In genomic region chr22:47693606-47694005, GRCh38 we compare ENCODE assay signal across 33 cellular contexts.
"Had no signal": no experiment of that assay in that cellular context is flagged by ENCODE, and none has a peak within 500 bp of the region (broad histone marks: within the 10 kb centered on the region; RNA-seq: fewer than 3 reads in every experiment).

No MANE protein-coding gene starts in this region.

- H3K9me3 Mint-ChIP-seq: activated B cell treated with CpG ODN at 0.5 μM for 24 hours; activated CD8-positive, alpha-beta T cell treated with anti-CD3 and anti-CD28 coated beads for 36 hours; activated T-cell treated with anti-CD3 and anti-CD28 coated beads, Interleukin-2, amount 50 U/mL, for 4 hours; activated T-helper 17 cell treated with anti-CD3 and anti-CD28 coated beads, Interleukin-2, amount 50 U/mL, for 72 hours; central memory CD8-positive, alpha-beta T cell; dendritic cell treated with granulocyte-macrophage colony-stimulating factor and Interleukin-4, amounts not matched to agents 40 ng/mL and 50 ng/mL, for 4 days; effector memory CD8-positive, alpha-beta T cell; T-helper 2 cell treated with Interferon-gamma antibody and Interleukin-4, amounts not matched to agents 5 μg/mL and 100 μg/mL, for 36 hours had no signal

- H3K27ac ChIP-seq: brain microvascular endothelial cell, coronary artery, dorsolateral prefrontal cortex, epithelial cell of prostate, foreskin keratinocyte, gastrocnemius medialis, heart left ventricle, WERI-Rb-1 had no signal

- H3K36me3 ChIP-seq: brain microvascular endothelial cell, gastrocnemius medialis, heart left ventricle, WERI-Rb-1 had no signal

- H3K27me3 Mint-ChIP-seq: activated B cell treated with CpG ODN at 0.5 μM for 24 hours; activated CD8-positive, alpha-beta T cell treated with anti-CD3 and anti-CD28 coated beads for 36 hours; central memory CD8-positive, alpha-beta T cell; dendritic cell treated with granulocyte-macrophage colony-stimulating factor and Interleukin-4, amounts not matched to agents 40 ng/mL and 50 ng/mL, for 4 days had no signal

- H3K4me1 Mint-ChIP-seq: activated B cell treated with CpG ODN at 0.5 μM for 24 hours; activated T-helper 17 cell treated with anti-CD3 and anti-CD28 coated beads, Interleukin-2, amount 50 U/mL, for 72 hours; central memory CD8-positive, alpha-beta T cell had no signal

- H3K27ac Mint-ChIP-seq: activated B cell treated with CpG ODN at 0.5 μM for 24 hours; activated CD8-positive, alpha-beta T cell treated with anti-CD3 and anti-CD28 coated beads for 36 hours; activated naive CD8-positive, alpha-beta T cell; activated T-helper 17 cell treated with anti-CD3 and anti-CD28 coated beads, Interleukin-2, amount 50 U/mL, for 72 hours; dendritic cell treated with granulocyte-macrophage colony-stimulating factor and Interleukin-4, amounts not matched to agents 40 ng/mL and 50 ng/mL, for 4 days; effector memory CD8-positive, alpha-beta T cell; T-helper 17 cell; T-helper 2 cell treated with Interferon-gamma antibody and Interleukin-4, amounts not matched to agents 5 μg/mL and 100 μg/mL, for 36 hours had no signal

- H3K4me3 ChIP-seq: coronary artery, dorsolateral prefrontal cortex, gastrocnemius medialis, heart left ventricle had no signal

- H3K4me1 ChIP-seq: foreskin keratinocyte, gastrocnemius medialis, heart left ventricle had no signal

- DNase-seq: activated B cell treated with CpG ODN at 0.5 μM for 24 hours; activated CD4-positive, alpha-beta T cell treated with anti-CD3 and anti-CD28 coated beads for 48 hours; activated CD4-positive, alpha-beta T cell treated with anti-CD3 and anti-CD28 coated beads, Interleukin-2, amount 50 U/mL, for 1 hour; activated CD4-positive, alpha-beta T cell treated with anti-CD3 and anti-CD28 coated beads, Interleukin-2, amount 50 U/mL, for 48 hours; activated CD8-positive, alpha-beta memory T cell treated with anti-CD3 and anti-CD28 coated beads for 24 hours; activated CD8-positive, alpha-beta T cell treated with anti-CD3 and anti-CD28 coated beads for 36 hours; activated effector memory CD4-positive, alpha-beta T cell treated with Interleukin-2 at 50 U/mL for 16 hours; activated gamma-delta T cell treated with Interleukin-2 at 50 U/mL for 16 hours; activated naive CD4-positive, alpha-beta T cell treated with anti-CD3 and anti-CD28 coated beads, Interleukin-2, amount 50 U/mL, for 16 hours; activated naive CD4-positive, alpha-beta T cell treated with Interleukin-2 at 50 U/mL for 16 hours; activated T-cell treated with anti-CD3 and anti-CD28 coated beads, Interleukin-2, amount 50 U/mL, for 4 hours; amniotic stem cell; anterior cingulate cortex; brain microvascular endothelial cell; dorsolateral prefrontal cortex; effector CD4-positive, alpha-beta T cell; effector memory CD8-positive, alpha-beta T cell; foreskin keratinocyte; gastrocnemius medialis; glutamatergic neuron; heart left ventricle; T-helper 1 cell; T-helper 17 cell; T1000; WERI-Rb-1 had no signal

- H3K4me3 Mint-ChIP-seq: activated B cell treated with CpG ODN at 0.5 μM for 24 hours; activated CD8-positive, alpha-beta T cell treated with anti-CD3 and anti-CD28 coated beads for 36 hours; activated naive CD8-positive, alpha-beta T cell; activated T-cell treated with anti-CD3 and anti-CD28 coated beads, Interleukin-2, amount 50 U/mL, for 4 hours; activated T-helper 17 cell treated with anti-CD3 and anti-CD28 coated beads, Interleukin-2, amount 50 U/mL, for 72 hours; central memory CD8-positive, alpha-beta T cell; dendritic cell treated with granulocyte-macrophage colony-stimulating factor and Interleukin-4, amounts not matched to agents 40 ng/mL and 50 ng/mL, for 4 days; effector memory CD8-positive, alpha-beta T cell; T-helper 17 cell; T-helper 2 cell treated with Interferon-gamma antibody and Interleukin-4, amounts not matched to agents 5 μg/mL and 100 μg/mL, for 36 hours had no signal

- H3K36me3 Mint-ChIP-seq: activated naive CD8-positive, alpha-beta T cell had no signal

- ATAC-seq: activated CD4-positive, CD25-positive, alpha-beta regulatory T cell treated with anti-CD3 and anti-CD28 coated beads, Interleukin-2, amount 50 U/mL, for 24 hours; activated CD8-positive, alpha-beta T cell treated with anti-CD3 and anti-CD28 coated beads for 36 hours; activated T-cell treated with anti-CD3 and anti-CD28 coated beads, Interleukin-2, amount 50 U/mL, for 4 hours; activated T-helper 17 cell treated with anti-CD3 and anti-CD28 coated beads, Interleukin-2, amount 50 U/mL, for 72 hours; effector memory CD8-positive, alpha-beta T cell; foreskin keratinocyte; gastrocnemius medialis; heart left ventricle; T-helper 17 cell had no signal

- H3K27me3 ChIP-seq: brain microvascular endothelial cell, dorsolateral prefrontal cortex, foreskin keratinocyte, gastrocnemius medialis had no signal

- H3K9me3 ChIP-seq: gastrocnemius medialis, heart left ventricle had no signal
